1 cellular context compared by ENCODE assay signal in genomic region chr14:100850841-100851585, GRCh38.
TF ChIP-seq lines count a peak whose summit lies in the region.

No MANE protein-coding gene starts in this region.

TF ChIP-seq in HepG2, 621 proteins besides CTCF, POLR2A, EP300 and RAD21 (continued from another document and continues in another):
- TF ChIP-seq, protein P1, sequence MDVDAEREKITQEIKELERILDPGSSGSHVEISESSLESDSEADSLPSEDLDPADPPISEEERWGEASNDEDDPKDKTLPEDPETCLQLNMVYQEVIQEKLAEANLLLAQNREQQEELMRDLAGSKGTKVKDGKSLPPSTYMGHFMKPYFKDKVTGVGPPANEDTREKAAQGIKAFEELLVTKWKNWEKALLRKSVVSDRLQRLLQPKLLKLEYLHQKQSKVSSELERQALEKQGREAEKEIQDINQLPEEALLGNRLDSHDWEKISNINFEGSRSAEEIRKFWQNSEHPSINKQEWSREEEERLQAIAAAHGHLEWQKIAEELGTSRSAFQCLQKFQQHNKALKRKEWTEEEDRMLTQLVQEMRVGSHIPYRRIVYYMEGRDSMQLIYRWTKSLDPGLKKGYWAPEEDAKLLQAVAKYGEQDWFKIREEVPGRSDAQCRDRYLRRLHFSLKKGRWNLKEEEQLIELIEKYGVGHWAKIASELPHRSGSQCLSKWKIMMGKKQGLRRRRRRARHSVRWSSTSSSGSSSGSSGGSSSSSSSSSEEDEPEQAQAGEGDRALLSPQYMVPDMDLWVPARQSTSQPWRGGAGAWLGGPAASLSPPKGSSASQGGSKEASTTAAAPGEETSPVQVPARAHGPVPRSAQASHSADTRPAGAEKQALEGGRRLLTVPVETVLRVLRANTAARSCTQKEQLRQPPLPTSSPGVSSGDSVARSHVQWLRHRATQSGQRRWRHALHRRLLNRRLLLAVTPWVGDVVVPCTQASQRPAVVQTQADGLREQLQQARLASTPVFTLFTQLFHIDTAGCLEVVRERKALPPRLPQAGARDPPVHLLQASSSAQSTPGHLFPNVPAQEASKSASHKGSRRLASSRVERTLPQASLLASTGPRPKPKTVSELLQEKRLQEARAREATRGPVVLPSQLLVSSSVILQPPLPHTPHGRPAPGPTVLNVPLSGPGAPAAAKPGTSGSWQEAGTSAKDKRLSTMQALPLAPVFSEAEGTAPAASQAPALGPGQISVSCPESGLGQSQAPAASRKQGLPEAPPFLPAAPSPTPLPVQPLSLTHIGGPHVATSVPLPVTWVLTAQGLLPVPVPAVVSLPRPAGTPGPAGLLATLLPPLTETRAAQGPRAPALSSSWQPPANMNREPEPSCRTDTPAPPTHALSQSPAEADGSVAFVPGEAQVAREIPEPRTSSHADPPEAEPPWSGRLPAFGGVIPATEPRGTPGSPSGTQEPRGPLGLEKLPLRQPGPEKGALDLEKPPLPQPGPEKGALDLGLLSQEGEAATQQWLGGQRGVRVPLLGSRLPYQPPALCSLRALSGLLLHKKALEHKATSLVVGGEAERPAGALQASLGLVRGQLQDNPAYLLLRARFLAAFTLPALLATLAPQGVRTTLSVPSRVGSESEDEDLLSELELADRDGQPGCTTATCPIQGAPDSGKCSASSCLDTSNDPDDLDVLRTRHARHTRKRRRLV (CRISPR knock-in tag; IDR thresholded peaks at IDR 0.05), result no peak
- peak; percentile 58; the same call in 1 of the 2 replicates for TF ChIP-seq CHD4 (IDR thresholded peaks at IDR 0.05; ENCODE audit: borderline replicate concordance, low read length)
- no peak for TF ChIP-seq DNMT1 (CRISPR knock-in tag; IDR thresholded peaks at IDR 0.05)
- no peak for TF ChIP-seq ZNF235 (CRISPR knock-in tag; IDR thresholded peaks at IDR 0.05; ENCODE audit: borderline replicate concordance)
- 0 out of 2 replicates have a peak, but pooled peaks have one; percentile 46 for TF ChIP-seq ZNF644 (CRISPR knock-in tag; IDR thresholded peaks at IDR 0.05; ENCODE audit: low read depth)
- TF ChIP-seq KLF6 (CRISPR knock-in tag; IDR thresholded peaks at IDR 0.05), result 0 out of 2 replicates have a peak, but pooled peaks have one; percentile 44
- no peak for TF ChIP-seq ZNF747 (CRISPR knock-in tag; IDR thresholded peaks at IDR 0.05; ENCODE audit: borderline replicate concordance)
- TF ChIP-seq TARDBP (CRISPR knock-in tag; IDR thresholded peaks at IDR 0.05), result 0 out of 2 replicates have a peak, but pooled peaks have one; percentile 35
- peak; percentile 87 for TF ChIP-seq STAG1 (CRISPR knock-in tag; IDR thresholded peaks at IDR 0.05)
- no peak for TF ChIP-seq FOXO1 (CRISPR knock-in tag; IDR thresholded peaks at IDR 0.05)
- TF ChIP-seq ZFX (CRISPR knock-in tag; IDR thresholded peaks at IDR 0.05; ENCODE audit: low read depth), result peak; percentile 25; the same call in 1 of the 2 replicates
- TF ChIP-seq ZNF382 (CRISPR knock-in tag; IDR thresholded peaks at IDR 0.05; ENCODE audit: borderline replicate concordance), result no peak
- no peak for TF ChIP-seq CBX2 (IDR thresholded peaks at IDR 0.05; ENCODE audit: low read depth, low read length)
- TF ChIP-seq CBX2 (CRISPR knock-in tag; IDR thresholded peaks at IDR 0.05; ENCODE audit: low read depth), result no peak
- no peak for TF ChIP-seq ZNF761 (CRISPR knock-in tag; conservative IDR thresholded peaks at IDR 0.05)
- no peak for TF ChIP-seq ZNF563 (CRISPR knock-in tag; IDR thresholded peaks at IDR 0.05)
- TF ChIP-seq, protein P2, sequence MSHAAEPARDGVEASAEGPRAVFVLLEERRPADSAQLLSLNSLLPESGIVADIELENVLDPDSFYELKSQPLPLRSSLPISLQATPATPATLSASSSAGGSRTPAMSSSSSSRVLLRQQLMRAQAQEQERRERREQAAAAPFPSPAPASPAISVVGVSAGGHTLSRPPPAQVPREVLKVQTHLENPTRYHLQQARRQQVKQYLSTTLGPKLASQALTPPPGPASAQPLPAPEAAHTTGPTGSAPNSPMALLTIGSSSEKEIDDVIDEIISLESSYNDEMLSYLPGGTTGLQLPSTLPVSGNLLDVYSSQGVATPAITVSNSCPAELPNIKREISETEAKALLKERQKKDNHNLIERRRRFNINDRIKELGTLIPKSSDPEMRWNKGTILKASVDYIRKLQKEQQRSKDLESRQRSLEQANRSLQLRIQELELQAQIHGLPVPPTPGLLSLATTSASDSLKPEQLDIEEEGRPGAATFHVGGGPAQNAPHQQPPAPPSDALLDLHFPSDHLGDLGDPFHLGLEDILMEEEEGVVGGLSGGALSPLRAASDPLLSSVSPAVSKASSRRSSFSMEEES (CRISPR knock-in tag; IDR thresholded peaks at IDR 0.05), result no peak
- no peak for TF ChIP-seq ZNF281 (CRISPR knock-in tag; IDR thresholded peaks at IDR 0.05; ENCODE audit: borderline replicate concordance)
- no peak for TF ChIP-seq ELF1 (CRISPR knock-in tag; IDR thresholded peaks at IDR 0.05)
- TF ChIP-seq TOPORS (CRISPR knock-in tag; IDR thresholded peaks at IDR 0.05), result no peak
- TF ChIP-seq NR1H2 (CRISPR knock-in tag; IDR thresholded peaks at IDR 0.05; ENCODE audit: borderline replicate concordance, low read depth), result no peak
- peak; percentile 69; the same call in 1 of the 2 replicates for TF ChIP-seq CBX5 (CRISPR knock-in tag; IDR thresholded peaks at IDR 0.05; ENCODE audit: borderline replicate concordance)
- 0 out of 2 replicates have a peak, but pooled peaks have one; percentile 27 for TF ChIP-seq HDAC1 (CRISPR knock-in tag; IDR thresholded peaks at IDR 0.05)
- TF ChIP-seq ZNF414 (CRISPR knock-in tag; IDR thresholded peaks at IDR 0.05), result no peak
- TF ChIP-seq KLF11 (CRISPR knock-in tag; IDR thresholded peaks at IDR 0.05), result no peak
- no peak for TF ChIP-seq SNRNP70 (IDR thresholded peaks at IDR 0.05; ENCODE audit: low read depth, low read length)
- TF ChIP-seq THRA (CRISPR knock-in tag; IDR thresholded peaks at IDR 0.05; ENCODE audit: borderline replicate concordance), result peak; percentile 38; the same call in 1 of the 2 replicates
- TF ChIP-seq ARNTL (CRISPR knock-in tag; IDR thresholded peaks at IDR 0.05), result no peak
- no peak for TF ChIP-seq PLRG1 (conservative IDR thresholded peaks at IDR 0.05)
- peak; percentile 52 for TF ChIP-seq CBX1 (IDR thresholded peaks at IDR 0.05; ENCODE audit: low read depth)
- peak; percentile 52; the same call in 1 of the 2 replicates for TF ChIP-seq SALL1 (CRISPR knock-in tag; IDR thresholded peaks at IDR 0.05)
- TF ChIP-seq ZNF546 (CRISPR knock-in tag; conservative IDR thresholded peaks at IDR 0.05), result no peak
- TF ChIP-seq STAT5B (CRISPR knock-in tag; IDR thresholded peaks at IDR 0.05), result no peak
- no peak for TF ChIP-seq SNAPC5 (CRISPR knock-in tag; IDR thresholded peaks at IDR 0.05; ENCODE audit: borderline replicate concordance)
- no peak for TF ChIP-seq NONO (IDR thresholded peaks at IDR 0.05)
- no peak for TF ChIP-seq NONO (CRISPR knock-in tag; conservative IDR thresholded peaks at IDR 0.05)
- no peak for TF ChIP-seq ZMAT3 (CRISPR knock-in tag; conservative IDR thresholded peaks at IDR 0.05)
- TF ChIP-seq, protein P3, sequence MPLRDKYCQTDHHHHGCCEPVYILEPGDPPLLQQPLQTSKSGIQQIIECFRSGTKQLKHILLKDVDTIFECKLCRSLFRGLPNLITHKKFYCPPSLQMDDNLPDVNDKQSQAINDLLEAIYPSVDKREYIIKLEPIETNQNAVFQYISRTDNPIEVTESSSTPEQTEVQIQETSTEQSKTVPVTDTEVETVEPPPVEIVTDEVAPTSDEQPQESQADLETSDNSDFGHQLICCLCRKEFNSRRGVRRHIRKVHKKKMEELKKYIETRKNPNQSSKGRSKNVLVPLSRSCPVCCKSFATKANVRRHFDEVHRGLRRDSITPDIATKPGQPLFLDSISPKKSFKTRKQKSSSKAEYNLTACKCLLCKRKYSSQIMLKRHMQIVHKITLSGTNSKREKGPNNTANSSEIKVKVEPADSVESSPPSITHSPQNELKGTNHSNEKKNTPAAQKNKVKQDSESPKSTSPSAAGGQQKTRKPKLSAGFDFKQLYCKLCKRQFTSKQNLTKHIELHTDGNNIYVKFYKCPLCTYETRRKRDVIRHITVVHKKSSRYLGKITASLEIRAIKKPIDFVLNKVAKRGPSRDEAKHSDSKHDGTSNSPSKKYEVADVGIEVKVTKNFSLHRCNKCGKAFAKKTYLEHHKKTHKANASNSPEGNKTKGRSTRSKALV (CRISPR knock-in tag; IDR thresholded peaks at IDR 0.05), result no peak
- no peak for TF ChIP-seq ARID5B (CRISPR knock-in tag; IDR thresholded peaks at IDR 0.05)
- no peak for TF ChIP-seq ZNF788 (CRISPR knock-in tag; IDR thresholded peaks at IDR 0.05; ENCODE audit: borderline replicate concordance)
- TF ChIP-seq ZBTB34 (CRISPR knock-in tag; IDR thresholded peaks at IDR 0.05), result no peak
- TF ChIP-seq ZNF138 (CRISPR knock-in tag; IDR thresholded peaks at IDR 0.05; ENCODE audit: low read depth), result 0 out of 2 replicates have a peak, but pooled peaks have one; percentile 54
- TF ChIP-seq RARG (CRISPR knock-in tag; IDR thresholded peaks at IDR 0.05; ENCODE audit: low read depth), result no peak
